Comparison of ENCODE assay signal across 28 cellular contexts in the genomic region with DNA sequence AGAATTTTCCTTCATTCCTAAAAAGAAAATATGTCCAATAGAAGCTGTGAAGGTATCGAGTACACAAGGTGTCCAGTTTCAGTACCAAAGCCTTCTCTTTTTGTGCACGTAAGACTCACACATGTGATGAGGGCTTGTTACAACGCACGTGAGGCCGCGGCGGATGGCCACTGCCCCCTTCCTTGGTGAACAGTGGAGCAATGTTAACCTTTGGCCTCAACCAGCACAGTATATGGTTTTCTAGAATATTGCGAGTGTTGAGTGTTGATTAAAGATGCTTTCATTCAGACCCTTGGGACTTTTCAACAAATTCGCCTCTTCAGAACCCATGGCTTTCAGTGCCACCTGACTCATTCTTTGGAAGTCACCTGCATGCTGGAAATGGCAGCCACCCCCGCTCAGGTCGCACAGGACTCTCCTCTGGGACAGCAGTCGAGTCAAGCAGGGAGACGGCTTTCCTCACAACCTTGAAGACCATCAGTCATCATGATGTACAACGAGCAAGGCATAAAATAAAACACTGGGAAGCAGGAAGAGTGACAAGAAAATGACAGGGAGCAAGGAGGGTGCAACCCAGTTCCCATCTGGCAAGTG. TPM values are rescaled to one million over a fixed set of nuclear protein-coding genes. Genes with fewer than 3 reads are reported as not detected.
DNase-seq lines count a peak whose midpoint lies in the region; ATAC-seq, FAIRE-seq and TF ChIP-seq lines count a peak whose summit lies in the region.
"Had no signal": no experiment of that assay in that cellular context is flagged by ENCODE, and none has a peak within 500 bp of the region (broad histone marks: within the 10 kb centered on the region; RNA-seq: fewer than 3 reads in every experiment).

No MANE protein-coding gene starts in this region.

- RAD21 ChIA-PET in HCT116 (lab: Charles Lee; ENCODE audit: low non-redundant PET in 1 of 2, low total read pairs in 2 of 2, uncharacterized antibody in 2 of 2, unreplicated experiment in 2 of 2) = no interaction called here

- FAIRE-seq in endothelial cell of umbilical vein (lab: Jason Lieb, UNC) = no peak
- FAIRE-seq: colon had no signal

- no peaks in the 10 kb centered on the region for H3K9me3 ChIP-seq in CD4-positive, alpha-beta T cell (ENCODE audit: control insufficient read depth, low read length)
- no peaks in the 10 kb centered on the region for H3K9me3 ChIP-seq in HCT116 (ENCODE audit: control insufficient read depth in 1 of 2, insufficient read depth in 1 of 2, low read depth in 1 of 2, low read length in 2 of 2)
- no peaks in the 10 kb centered on the region for H3K9me3 ChIP-seq in endothelial cell of umbilical vein (replicated peaks; ENCODE audit: control insufficient read depth, insufficient read depth, low read length)
- H3K9me3 ChIP-seq in neutrophil = no peaks in the 10 kb centered on the region
- H3K9me3 ChIP-seq: tibial artery had no signal

- H3K9me1 ChIP-seq in endothelial cell of umbilical vein (replicated peaks; ENCODE audit: control insufficient read depth, extremely low read depth, insufficient read depth, low read length) = no peaks in the 10 kb centered on the region

- peak overlapping the region; percentile 58 for H3K27ac Mint-ChIP-seq in CD4-positive, alpha-beta T cell
- H3K27ac Mint-ChIP-seq: activated T-helper 2 cell treated with anti-CD3 and anti-CD28 coated beads, Interferon-gamma antibody, Interleukin-2, Interleukin-4, amounts not matched to agents 10 μg/mL and 5 μg/mL and 100 μg/mL, durations not matched to agents 14 hours and 24 hours and 36 hours had no signal

- no peak overlapping the region for H2AFZ ChIP-seq in HCT116 (ENCODE audit: low read depth, low read length, poor library complexity, severe bottlenecking)
- no peak overlapping the region for H2AFZ ChIP-seq in endothelial cell of umbilical vein (ENCODE audit: low read depth, low read length)

- peaks cover 72% of the 10 kb centered on the region for H3K36me3 Mint-ChIP-seq in CD4-positive, alpha-beta T cell (ENCODE audit: low read depth)

- H3K4me3 Mint-ChIP-seq in CD4-positive, alpha-beta T cell = no peak overlapping the region
- H3K4me3 Mint-ChIP-seq: naive B cell had no signal

- peaks cover 25% of the 10 kb centered on the region for H4K20me1 ChIP-seq in HCT116 (ENCODE audit: insufficient read depth)
- no peaks in the 10 kb centered on the region for H4K20me1 ChIP-seq in endothelial cell of umbilical vein (replicated peaks; ENCODE audit: control insufficient read depth, extremely low read depth, insufficient read depth, low read length)

- no peak overlapping the region for H3K9ac ChIP-seq in HCT116 (ENCODE audit: low read length)
- H3K9ac ChIP-seq in endothelial cell of umbilical vein (replicated peaks; ENCODE audit: extremely low read depth, insufficient read depth, low read length) = peak overlapping the region; percentile 50

- POLR2A ChIA-PET in CD4-positive, alpha-beta T cell (lab: Charles Lee) = interaction anchor here (0.6 to 1.1 kb wide), 2 partner anchors 18 to 23 kb away, joined by 3 read pairs; partner anchors contain the start of gene FBXO31
- POLR2A ChIA-PET in HCT116 (lab: Charles Lee) (interaction anchor here (1.3 to 2.0 kb wide), 3 partner anchors 12 to 18 kb away, joined by 6 to 13 read pairs (median 7); no protein-coding TSS in a partner anchor), endothelial cell of umbilical vein (lab: Charles Lee) (interaction anchor here (0.8 kb wide), 1 partner anchor 12 kb away, joined by 3 read pairs; no protein-coding TSS in a partner anchor)

- no peak for ATAC-seq in CD4-positive, alpha-beta T cell (ENCODE audit: poor library complexity)
- ATAC-seq in HCT116 (no peak), GM18498 (IDR thresholded peaks at IDR 0.05; ENCODE audit: unreplicated experiment) (no peak), HG02973 (IDR thresholded peaks at IDR 0.05; ENCODE audit: unreplicated experiment) (no peak)

- no peak for TF ChIP-seq RAD21 in HCT116 (IDR thresholded peaks at IDR 0.05; ENCODE audit: low read depth)

- BruUV-seq in HCT116 (replicated peaks; lab: Mats Ljungman, UMichigan) = no TSS peak
- BruUV-seq in endothelial cell of umbilical vein (replicated peaks; lab: Mats Ljungman, UMichigan) = no TSS peak

- H3K27me3 Mint-ChIP-seq in CD4-positive, alpha-beta T cell = no peaks in the 10 kb centered on the region
- H3K27me3 Mint-ChIP-seq: effector memory CD8-positive, alpha-beta T cell; memory B cell; naive B cell had no signal

- H3K4me1 ChIP-seq in HCT116 (ENCODE audit: control insufficient read depth in 1 of 2, insufficient read depth in 2 of 2, low read length in 2 of 2) = peaks cover 24 to 42% of the 10 kb centered on the region in 2 experiments
- H3K4me1 ChIP-seq in endothelial cell of umbilical vein (ENCODE audit: control insufficient read depth, extremely low read depth, insufficient read depth, low read length) = peaks cover 20% of the 10 kb centered on the region
- H3K4me1 ChIP-seq in neutrophil (ENCODE audit: control insufficient read depth in 1 of 2, insufficient read depth in 1 of 2, low read depth in 1 of 2, low read length in 1 of 2) = peaks cover 0 to 18% of the 10 kb centered on the region in 2 experiments
- H3K4me1 ChIP-seq: tibial artery had no signal

- CTCF ChIA-PET in CD4-positive, alpha-beta T cell (lab: Charles Lee) = no interaction called here
- CTCF ChIA-PET in HCT116 (lab: Charles Lee) = interaction anchor here (0.9 to 2.1 kb wide), 7 partner anchors 10 to 230 kb away, joined by 3 to 28 read pairs (median 9); no protein-coding TSS in a partner anchor
- CTCF ChIA-PET in endothelial cell of umbilical vein (lab: Charles Lee) = interaction anchor here (1.1 to 2.4 kb wide), 5 partner anchors 10 to 166 kb away, joined by 3 to 20 read pairs (median 8); no protein-coding TSS in a partner anchor

- H3K36me3 ChIP-seq in HCT116 (ENCODE audit: control insufficient read depth in 1 of 2, insufficient read depth in 2 of 2, low read length in 2 of 2) (peaks cover 18 to 23% of the 10 kb centered on the region in 2 experiments), endothelial cell of umbilical vein (ENCODE audit: control insufficient read depth in 2 of 2, extremely low read depth in 1 of 2, insufficient read depth in 2 of 2, low read length in 2 of 2) (peaks cover 16 to 36% of the 10 kb centered on the region in 2 experiments), neutrophil (peaks cover 81% of the 10 kb centered on the region)

- TF ChIP-seq CTCF in CD4-positive, alpha-beta T cell (IDR thresholded peaks at IDR 0.05) = no peak
- TF ChIP-seq CTCF in HCT116 (IDR thresholded peaks at IDR 0.05 in 2 of 3, conservative IDR thresholded peaks at IDR 0.05 in 1 of 3; ENCODE audit: borderline replicate concordance in 1 of 3, insufficient read depth in 1 of 3, low read depth in 2 of 3, low read length in 2 of 3) (no peak), endothelial cell of umbilical vein (IDR thresholded peaks at IDR 0.05; ENCODE audit: extremely low read depth in 1 of 2, insufficient read depth in 1 of 2, low read depth in 1 of 2, low read length in 2 of 2) (no peak), neutrophil (IDR thresholded peaks at IDR 0.05) (no peak)

- no peaks in the 10 kb centered on the region for H3K79me2 ChIP-seq in HCT116 (ENCODE audit: insufficient read depth, low read length)
- no peaks in the 10 kb centered on the region for H3K79me2 ChIP-seq in endothelial cell of umbilical vein (ENCODE audit: control insufficient read depth, insufficient read depth, low read length)

- no peak for TF ChIP-seq POLR2A in HCT116 (IDR thresholded peaks at IDR 0.05; ENCODE audit: borderline replicate concordance, extremely low read depth, insufficient read depth, insufficient read length)
- no peak for TF ChIP-seq POLR2A in endothelial cell of umbilical vein (IDR thresholded peaks at IDR 0.05; ENCODE audit: low read depth, low read length)

- no peaks in the 10 kb centered on the region for H3K27me3 ChIP-seq in CD4-positive, alpha-beta T cell (ENCODE audit: control insufficient read depth, insufficient read depth, low read length)
- no peaks in the 10 kb centered on the region for H3K27me3 ChIP-seq in HCT116 (ENCODE audit: insufficient read depth, low read length)
- no peaks in the 10 kb centered on the region for H3K27me3 ChIP-seq in endothelial cell of umbilical vein (ENCODE audit: control insufficient read depth in 2 of 2, insufficient read depth in 2 of 2, low read length in 2 of 2)
- H3K27me3 ChIP-seq in neutrophil = no peaks in the 10 kb centered on the region
- H3K27me3 ChIP-seq: brain microvascular endothelial cell, tibial artery had no signal

- no peaks in the 10 kb centered on the region for H3K4me1 Mint-ChIP-seq in CD4-positive, alpha-beta T cell (ENCODE audit: low read depth)
- H3K4me1 Mint-ChIP-seq: naive B cell had no signal

- intact Hi-C loops in CD4-positive, alpha-beta T cell (cut with DNase I, micrococcal nuclease) = no loop called here
- intact Hi-C loops in HCT116 (cut with micrococcal nuclease) = loop anchor here (5.0 kb wide), 1 partner anchor 51 kb away; no protein-coding TSS in a partner anchor
- intact Hi-C loops in endothelial cell of umbilical vein (cut with micrococcal nuclease) = loop anchor here (1.0 to 10.0 kb wide), 4 partner anchors 14 to 358 kb away; partner anchors contain the start of genes KLHDC4, MAP1LC3B and ZCCHC14

- H3K4me3 ChIP-seq in HCT116 (replicated peaks in 1 of 2; ENCODE audit: low read depth in 1 of 2, low read length in 2 of 2) = no peak overlapping the region
- no peak overlapping the region for H3K4me3 ChIP-seq in endothelial cell of umbilical vein (replicated peaks in 1 of 3; ENCODE audit: insufficient read depth in 1 of 3, low read depth in 1 of 3, low read length in 3 of 3)
- H3K4me3 ChIP-seq in neutrophil (ENCODE audit: low read depth in 1 of 2, low read length in 1 of 2) = no peak overlapping the region
- H3K4me3 ChIP-seq: SK-N-MC, tibial artery had no signal

- no peak for DNase-seq in CD4-positive, alpha-beta T cell
- DNase-seq in HCT116 (ENCODE audit: low read depth, low spot score) (no peak), endothelial cell of umbilical vein (ENCODE audit: low read depth, low spot score) (no peak), MV-4-11 (lab: John Stamatoyannopoulos, UW) (no peak), NCI-H524 treated with DMSO at 0.1 percent for 48 hours (lab: John Stamatoyannopoulos, UW) (no peak)
- DNase-seq: activated CD8-positive, alpha-beta memory T cell treated with anti-CD3 and anti-CD28 coated beads, Interleukin-2, amount 50 U/mL, for 4 hours; brain microvascular endothelial cell; effector memory CD8-positive, alpha-beta T cell; H7; kidney glomerular epithelial cell; naive B cell; NCI-H1092 treated with DMSO at 0.1 percent for 48 hours; NCI-H1930; NCI-H69; occipital lobe; stimulated activated CD4-positive, alpha-beta T cell treated with anti-CD3 and anti-CD28 coated beads, Interleukin-12 subunit alpha, Interleukin-12 subunit beta, amount 100 ng/mL, for 4 hours; stimulated activated CD4-positive, alpha-beta T cell treated with anti-CD3 and anti-CD28 coated beads, Interleukin-4, amount 100 ng/mL, for 24 hours; stimulated activated naive CD4-positive, alpha-beta T cell treated with Interleukin-2 at 50 U/mL for 16 hours; T1000 had no signal

- peak overlapping the region; percentile 68 for H3K4me2 ChIP-seq in HCT116 (ENCODE audit: low read length)
- no peak overlapping the region for H3K4me2 ChIP-seq in endothelial cell of umbilical vein (ENCODE audit: insufficient read depth, low read length)

- no peaks in the 10 kb centered on the region for H3K9me2 ChIP-seq in HCT116 (ENCODE audit: insufficient read depth)

- no peak overlapping the region for H3K27ac ChIP-seq in CD4-positive, alpha-beta T cell (ENCODE audit: low read depth, low read length)
- H3K27ac ChIP-seq in HCT116 (ENCODE audit: low read depth, low read length) = no peak overlapping the region
- H3K27ac ChIP-seq in endothelial cell of umbilical vein (ENCODE audit: insufficient read depth, low read depth, low read length) = peak overlapping the region; percentile 55
- peak overlapping the region; percentile 70 for H3K27ac ChIP-seq in neutrophil
- H3K27ac ChIP-seq: brain microvascular endothelial cell, C4-2B, SK-N-MC had no signal

- dilution Hi-C loops in endothelial cell of umbilical vein (cut with MboI; ENCODE audit: extremely low pct_ligation_motif_present, low sequenced_read_pairs) = no loop called here

- no peaks in the 10 kb centered on the region for H3K9me3 Mint-ChIP-seq in CD4-positive, alpha-beta T cell
- H3K9me3 Mint-ChIP-seq: activated T-helper 2 cell treated with anti-CD3 and anti-CD28 coated beads, Interferon-gamma antibody, Interleukin-2, Interleukin-4, amounts not matched to agents 10 μg/mL and 5 μg/mL and 100 μg/mL, durations not matched to agents 14 hours and 24 hours and 36 hours; effector memory CD8-positive, alpha-beta T cell; memory B cell; naive B cell had no signal

RNA-seq across cellular contexts. Expression of gene MAP1LC3B, which starts 14.5 kb away (rescaled TPM):
- 10 to 100 TPM; 92.4 to 96.6 TPM for total RNA-seq in CD4-positive, alpha-beta T cell
- total RNA-seq in HCT116 (2021; ENCODE audit: unreplicated experiment) (93.8 TPM), endothelial cell of umbilical vein (94.5 and 99.9 TPM in 2 replicates)
- polyA plus RNA-seq in HCT116 (2012) = 104 and 108 TPM in 2 replicates
- 33.7 and 40.7 TPM in 2 replicates for polyA plus RNA-seq in endothelial cell of umbilical vein
- 46.7 and 58.4 TPM in 2 replicates for polyA plus RNA-seq in endothelial cell of umbilical vein (2011; cell fraction: cytosol; rRNA removed)
- polyA plus RNA-seq in endothelial cell of umbilical vein (2011; cell fraction: nucleus; rRNA removed) = 32.9 and 37.4 TPM in 2 replicates
- 157 and 161 TPM in 2 replicates for polyA plus RNA-seq in endothelial cell of umbilical vein (2012)
- 27.2 and 32.8 TPM in 2 replicates for polyA minus RNA-seq in endothelial cell of umbilical vein
- 27.1 TPM for polyA minus RNA-seq in endothelial cell of umbilical vein (2011; cell fraction: cytosol; rRNA and poly(A)+ RNA removed)
- polyA minus RNA-seq in endothelial cell of umbilical vein (2011; cell fraction: nucleus; rRNA and poly(A)+ RNA removed) = 27.2 and 31.7 TPM in 2 replicates

RNA-seq across cellular contexts. Expression of gene FBXO31, which starts 23.0 kb away (rescaled TPM):
- total RNA-seq in CD4-positive, alpha-beta T cell = 10 to 100 TPM; 35.7 to 38.9 TPM
- 52.1 TPM for total RNA-seq in HCT116 (2021; ENCODE audit: unreplicated experiment)
- 27.9 and 33.9 TPM in 2 replicates for polyA plus RNA-seq in HCT116 (2012)
- 28.7 and 31.8 TPM in 2 replicates for total RNA-seq in endothelial cell of umbilical vein
- 17.1 and 19.1 TPM in 2 replicates for polyA plus RNA-seq in endothelial cell of umbilical vein
- polyA plus RNA-seq in endothelial cell of umbilical vein (2011; cell fraction: cytosol; rRNA removed) = 7.9 and 9.7 TPM in 2 replicates
- polyA plus RNA-seq in endothelial cell of umbilical vein (2011; cell fraction: nucleus; rRNA removed) = 53.6 and 60.9 TPM in 2 replicates
- 13.5 and 18.7 TPM in 2 replicates for polyA plus RNA-seq in endothelial cell of umbilical vein (2012)
- polyA minus RNA-seq in endothelial cell of umbilical vein = 21.7 and 24.5 TPM in 2 replicates
- 15.0 TPM for polyA minus RNA-seq in endothelial cell of umbilical vein (2011; cell fraction: cytosol; rRNA and poly(A)+ RNA removed)
- 19.8 and 25.0 TPM in 2 replicates for polyA minus RNA-seq in endothelial cell of umbilical vein (2011; cell fraction: nucleus; rRNA and poly(A)+ RNA removed)

Comparison
In these comparisons a context has a peak if more than half of its experiments do, and no peak if none do; other contexts are left out.
1. H3K27ac ChIP-seq: peak in endothelial cell of umbilical vein (single experiment) and neutrophil (single experiment); none in CD4-positive, alpha-beta T cell (single experiment) and HCT116 (single experiment).
2. intact Hi-C loops: an anchor here in HCT116 (5.0 kb wide) and endothelial cell of umbilical vein (1.0 to 10.0 kb wide); none called in CD4-positive, alpha-beta T cell.